In the genomic region with DNA sequence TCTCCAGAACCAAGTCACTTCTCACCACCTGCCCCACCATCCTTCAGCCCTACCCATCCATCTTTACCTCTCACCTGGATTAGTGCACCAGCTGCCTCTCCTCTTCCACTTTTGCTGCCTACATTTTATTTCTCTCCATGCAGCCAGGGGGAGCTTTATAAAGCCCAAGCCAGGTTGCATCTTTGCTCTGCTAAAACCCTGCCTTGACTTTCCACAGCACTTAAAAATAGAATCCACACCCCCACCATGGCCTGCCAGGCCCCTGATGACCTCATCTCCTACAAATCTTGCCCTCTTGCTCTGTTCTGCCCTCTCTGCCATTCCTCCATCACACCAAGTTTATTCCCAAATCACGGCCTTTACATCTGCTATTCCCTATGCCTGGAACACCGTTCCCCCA, we compare ENCODE assay signal across 10 cellular contexts. TPM values are rescaled to one million over a fixed set of nuclear protein-coding genes. Genes with fewer than 3 reads are reported as not detected.
DNase-seq lines count a peak whose midpoint lies in the region; ATAC-seq, FAIRE-seq and TF ChIP-seq lines count a peak whose summit lies in the region.
"Had no signal": no experiment of that assay in that cellular context is flagged by ENCODE, and none has a peak within 500 bp of the region (broad histone marks: within the 10 kb centered on the region; RNA-seq: fewer than 3 reads in every experiment).

No MANE protein-coding gene starts in this region.

- H3K9me3 Mint-ChIP-seq in naive thymus-derived CD8-positive, alpha-beta T cell, result no peaks in the 10 kb centered on the region

- ATAC-seq in naive thymus-derived CD8-positive, alpha-beta T cell, result no peak
- no peak for ATAC-seq in HG03432 (IDR thresholded peaks at IDR 0.05; ENCODE audit: unreplicated experiment)

- in situ Hi-C loops in astrocyte of the cerebellum (cut with HindIII; ENCODE audit: low sequenced_read_pairs), result no loop called here

- peaks cover 0 to 4% (median 0%) of the 10 kb centered on the region in 3 donors for H3K36me3 Mint-ChIP-seq in naive thymus-derived CD8-positive, alpha-beta T cell

- H3K27me3 Mint-ChIP-seq in naive thymus-derived CD8-positive, alpha-beta T cell, result no peaks in the 10 kb centered on the region

- TF ChIP-seq CTCF in astrocyte of the cerebellum (IDR thresholded peaks at IDR 0.05; ENCODE audit: low read depth, low read length, missing control alignments), result peak; percentile 55

- H3K4me1 Mint-ChIP-seq in naive thymus-derived CD8-positive, alpha-beta T cell, result peaks cover 9 to 23% (median 14%) of the 10 kb centered on the region in 4 donors

- POLR2A ChIA-PET in naive thymus-derived CD8-positive, alpha-beta T cell (lab: Charles Lee), result interaction anchor here (1.5 to 20.9 kb wide), 2 partner anchors 8 to 24 kb away, joined by 5 to 1021 read pairs; partner anchors contain the start of genes JUNB, PRDX2 and THSD8

- DNase-seq in SIG-M5 treated with dmso at 0.1 percent for 504 hours (lab: John Stamatoyannopoulos, UW; ENCODE audit: unreplicated experiment) (peak; percentile 14), SIG-M5 (lab: John Stamatoyannopoulos, UW) (no peak), Kasumi-1 (lab: John Stamatoyannopoulos, UW) (peak; percentile 22 to 34), astrocyte of the cerebellum (ENCODE audit: low read depth) (no peak), DMS79 (lab: John Stamatoyannopoulos, UW) (no peak), urothelium cell line (ENCODE audit: low spot score) (no peak)
- DNase-seq in naive thymus-derived CD8-positive, alpha-beta T cell, result no peak
- DNase-seq: NCI-H1105 treated with DMSO at 0.1 percent for 48 hours; stimulated activated CD4-positive, alpha-beta T cell treated with anti-CD3 and anti-CD28 coated beads, Interleukin-4, amount 100 ng/mL, for 1 hour had no signal

- H3K4me3 Mint-ChIP-seq in naive thymus-derived CD8-positive, alpha-beta T cell, result peak overlapping the region in 9 of 10 donors; percentile 19 to 85 (median 58)

- H3K27ac Mint-ChIP-seq in naive thymus-derived CD8-positive, alpha-beta T cell, result peak overlapping the region in 7 of 10 donors; percentile 19 to 73 (median 53)

- H3K4me3 ChIP-seq in astrocyte of the cerebellum (ENCODE audit: low read depth, low read length), result no peak overlapping the region

- FAIRE-seq in urothelium cell line (lab: Jason Lieb, UNC), result no peak

RNA-seq across cellular contexts. Expression of gene HOOK2, which starts 1.8 kb away (rescaled TPM):
- 10 to 100 TPM; 25.2 to 27.0 TPM for total RNA-seq in naive thymus-derived CD8-positive, alpha-beta T cell
- 1 to 10 TPM; 3.0 to 4.3 (median 3.2) TPM for polyA plus RNA-seq in naive thymus-derived CD8-positive, alpha-beta T cell

RNA-seq across cellular contexts. Expression of gene JUNB, which starts 17.7 kb away (rescaled TPM):
- total RNA-seq in naive thymus-derived CD8-positive, alpha-beta T cell, result 100 to 1,000 TPM in 1 of 2 experiments, 10 to 100 TPM in 1; 99.1 to 103 TPM
- 1,000 to 10,000 TPM in 2 of 3 donors, 100 to 1,000 TPM in 1; 845 to 1,468 (median 1,203) TPM for polyA plus RNA-seq in naive thymus-derived CD8-positive, alpha-beta T cell

RNA-seq across cellular contexts. Expression of gene BEST2, which starts 22.0 kb away (rescaled TPM):
- total RNA-seq in naive thymus-derived CD8-positive, alpha-beta T cell, result not detected
- not detected for polyA plus RNA-seq in naive thymus-derived CD8-positive, alpha-beta T cell

RNA-seq across cellular contexts. Expression of gene PRDX2, which starts 28.0 kb away (rescaled TPM):
- total RNA-seq in naive thymus-derived CD8-positive, alpha-beta T cell, result 100 to 1,000 TPM; 108 to 112 TPM
- 100 to 1,000 TPM; 253 to 362 (median 333) TPM for polyA plus RNA-seq in naive thymus-derived CD8-positive, alpha-beta T cell

RNA-seq across cellular contexts. Expression of gene THSD8, which starts 28.3 kb away (rescaled TPM):
- total RNA-seq in naive thymus-derived CD8-positive, alpha-beta T cell, result 1 to 10 TPM in 1 of 2 experiments, not detected in 1; 1.1 TPM
- polyA plus RNA-seq in naive thymus-derived CD8-positive, alpha-beta T cell, result 1 to 10 TPM in 2 of 3 donors, under 1 TPM in 1; 0.96 to 3.1 (median 1.0) TPM

Comparison
In these comparisons a context has a peak if more than half of its experiments do, and no peak if none do; other contexts are left out.
1. DNase-seq: peak in SIG-M5 treated with dmso at 0.1 percent for 504 hours (single experiment) and Kasumi-1 (2 of 2); none in SIG-M5 (single experiment), astrocyte of the cerebellum (single experiment), naive thymus-derived CD8-positive, alpha-beta T cell (0 of 10), DMS79 (single experiment) and urothelium cell line (single experiment).